ENCODE assay signal across 1 cellular context in genomic region chr18:57432765-57433400, GRCh38.
TF ChIP-seq lines count a peak whose summit lies in the region.

No MANE protein-coding gene starts in this region.

TF ChIP-seq in WTC11, 78 proteins besides CTCF, POLR2A, EP300 and RAD21 (continued from another document):
- TF ChIP-seq, protein P1, sequence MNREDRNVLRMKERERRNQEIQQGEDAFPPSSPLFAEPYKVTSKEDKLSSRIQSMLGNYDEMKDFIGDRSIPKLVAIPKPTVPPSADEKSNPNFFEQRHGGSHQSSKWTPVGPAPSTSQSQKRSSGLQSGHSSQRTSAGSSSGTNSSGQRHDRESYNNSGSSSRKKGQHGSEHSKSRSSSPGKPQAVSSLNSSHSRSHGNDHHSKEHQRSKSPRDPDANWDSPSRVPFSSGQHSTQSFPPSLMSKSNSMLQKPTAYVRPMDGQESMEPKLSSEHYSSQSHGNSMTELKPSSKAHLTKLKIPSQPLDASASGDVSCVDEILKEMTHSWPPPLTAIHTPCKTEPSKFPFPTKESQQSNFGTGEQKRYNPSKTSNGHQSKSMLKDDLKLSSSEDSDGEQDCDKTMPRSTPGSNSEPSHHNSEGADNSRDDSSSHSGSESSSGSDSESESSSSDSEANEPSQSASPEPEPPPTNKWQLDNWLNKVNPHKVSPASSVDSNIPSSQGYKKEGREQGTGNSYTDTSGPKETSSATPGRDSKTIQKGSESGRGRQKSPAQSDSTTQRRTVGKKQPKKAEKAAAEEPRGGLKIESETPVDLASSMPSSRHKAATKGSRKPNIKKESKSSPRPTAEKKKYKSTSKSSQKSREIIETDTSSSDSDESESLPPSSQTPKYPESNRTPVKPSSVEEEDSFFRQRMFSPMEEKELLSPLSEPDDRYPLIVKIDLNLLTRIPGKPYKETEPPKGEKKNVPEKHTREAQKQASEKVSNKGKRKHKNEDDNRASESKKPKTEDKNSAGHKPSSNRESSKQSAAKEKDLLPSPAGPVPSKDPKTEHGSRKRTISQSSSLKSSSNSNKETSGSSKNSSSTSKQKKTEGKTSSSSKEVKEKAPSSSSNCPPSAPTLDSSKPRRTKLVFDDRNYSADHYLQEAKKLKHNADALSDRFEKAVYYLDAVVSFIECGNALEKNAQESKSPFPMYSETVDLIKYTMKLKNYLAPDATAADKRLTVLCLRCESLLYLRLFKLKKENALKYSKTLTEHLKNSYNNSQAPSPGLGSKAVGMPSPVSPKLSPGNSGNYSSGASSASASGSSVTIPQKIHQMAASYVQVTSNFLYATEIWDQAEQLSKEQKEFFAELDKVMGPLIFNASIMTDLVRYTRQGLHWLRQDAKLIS (CRISPR knock-in tag; IDR thresholded peaks at IDR 0.05; ENCODE audit: borderline replicate concordance), result no peak
